21 cellular contexts compared by ENCODE assay signal in the genomic region with DNA sequence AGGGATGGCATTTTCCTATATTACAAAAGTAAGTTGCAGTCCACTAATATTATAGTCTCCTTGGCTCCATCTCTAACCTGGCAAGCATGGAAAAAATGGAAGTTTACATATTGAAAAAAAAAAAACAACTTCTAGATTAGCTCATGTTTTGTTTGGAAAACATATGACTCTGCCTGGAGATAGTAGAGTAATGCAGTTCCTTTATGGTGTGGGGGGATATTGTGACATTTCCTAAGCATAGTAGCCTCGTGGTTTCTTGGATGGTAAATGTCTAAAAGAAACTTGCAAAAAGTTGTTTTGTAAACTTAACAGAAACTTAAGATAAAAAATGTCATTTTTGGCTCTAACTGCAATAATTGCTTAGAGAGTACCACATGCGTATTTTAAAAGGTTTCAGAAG.
"Had no signal": no experiment of that assay in that cellular context is flagged by ENCODE, and none has a peak within 500 bp of the region (broad histone marks: within the 10 kb centered on the region; RNA-seq: fewer than 3 reads in every experiment).

No MANE protein-coding gene starts in this region.

- H3K27ac Mint-ChIP-seq: mesothelial cell of epicardium; naive B cell; natural killer cell; progenitor cell of endocrine pancreas; stimulated activated naive B cell treated with anti-CD40 and anti-IgM and Interleukin-4, amounts not matched to agents 10 μg/mL and 1 μg/mL and 100 μg/mL, for 72 hours had no signal

- H3K27me3 ChIP-seq: ovary, right atrium auricular region, right lobe of liver, stomach, testis, thyroid gland, upper lobe of right lung had no signal

- H3K4me1 ChIP-seq: right lobe of liver, testis, thyroid gland, upper lobe of right lung had no signal

- H3K27ac ChIP-seq: left ventricle myocardium inferior, ovary, right atrium auricular region, right lobe of liver, stomach, testis, thyroid gland, upper lobe of right lung had no signal

- H3K27me3 Mint-ChIP-seq: naive B cell; progenitor cell of endocrine pancreas; stimulated activated naive B cell treated with anti-CD40 and anti-IgM and Interleukin-4, amounts not matched to agents 10 μg/mL and 1 μg/mL and 100 μg/mL, for 72 hours had no signal

- H3K9me3 Mint-ChIP-seq: mesothelial cell of epicardium; stimulated activated naive B cell treated with anti-CD40 and anti-IgM and Interleukin-4, amounts not matched to agents 10 μg/mL and 1 μg/mL and 100 μg/mL, for 72 hours had no signal

- H3K4me3 ChIP-seq: left ventricle myocardium inferior, lung, ovary, right atrium auricular region, right lobe of liver, smooth muscle cell, stomach, testis, thyroid gland, upper lobe of right lung had no signal

- H3K36me3 Mint-ChIP-seq: mesothelial cell of epicardium; naive B cell; natural killer cell; stimulated activated naive B cell treated with anti-CD40 and anti-IgM and Interleukin-4, amounts not matched to agents 10 μg/mL and 1 μg/mL and 100 μg/mL, for 72 hours had no signal

- H3K4me1 Mint-ChIP-seq: naive B cell; natural killer cell; stimulated activated naive B cell treated with anti-CD40 and anti-IgM and Interleukin-4, amounts not matched to agents 10 μg/mL and 1 μg/mL and 100 μg/mL, for 72 hours had no signal

- H3K9me3 ChIP-seq: left ventricle myocardium inferior, ovary, right atrium auricular region, right lobe of liver, stomach, testis, thyroid gland, upper lobe of right lung had no signal

- H3K4me3 Mint-ChIP-seq: mesothelial cell of epicardium; naive B cell; natural killer cell; stimulated activated naive B cell treated with anti-CD40 and anti-IgM and Interleukin-4, amounts not matched to agents 10 μg/mL and 1 μg/mL and 100 μg/mL, for 72 hours had no signal

- H3K36me3 ChIP-seq: left ventricle myocardium inferior, ovary, right atrium auricular region, right lobe of liver, stomach, thyroid gland, upper lobe of right lung had no signal

- DNase-seq: islet precursor cell; left ventricle myocardium inferior; mesendoderm; naive B cell; natural killer cell; ovary; right lobe of liver; stimulated activated CD4-positive, alpha-beta T cell treated with anti-CD3 and anti-CD28 coated beads, Interleukin-1b, Interleukin-23, amount 100 ng/mL, for 48 hours; stimulated activated CD4-positive, alpha-beta T cell treated with anti-CD3 and anti-CD28 coated beads, Interleukin-2, amount 100 ng/mL, for 48 hours; stimulated activated naive B cell treated with anti-CD40 and anti-IgM and Interleukin-4, amounts not matched to agents 10 μg/mL and 1 μg/mL and 100 μg/mL, for 72 hours; stimulated activated naive CD8-positive, alpha-beta T cell treated with anti-CD3 and anti-CD28 coated beads, Interleukin-15, Interleukin-2, amounts not matched to agents 100 U/mL and 50 U/mL, for 24 hours; stomach; testis; thyroid gland; trophoblast cell; upper lobe of right lung had no signal
